Comparison of ENCODE assay signal across 8 cellular contexts in genomic region chr2:160417745-160418397, GRCh38.
A peak's percentile ranks its signal among the peaks of the same experiment; 100 is the strongest.
DNase-seq lines count a peak whose midpoint lies in the region; ATAC-seq, FAIRE-seq and TF ChIP-seq lines count a peak whose summit lies in the region.

No MANE protein-coding gene starts in this region.

- WGBS in right lobe of liver (ENCODE audit: insufficient coverage, low coverage, low lambda C conversion rate, missing lambda C conversion rate): 76% methylated on average over 6 of the region's 6 CpGs

- FAIRE-seq in bronchial epithelial cell (lab: Jason Lieb, UNC): no peak

- DNase-seq in ELR (ENCODE audit: low read depth) (peak; percentile 88), MG63 (peak; percentile 71), bronchial epithelial cell (ENCODE audit: low read depth) (peak; percentile 69), HPDE6-E6E7 (ENCODE audit: extremely low spot score) (no peak), right lobe of liver (no peak), SW 1271 (lab: John Stamatoyannopoulos, UW) (no peak)

- no peak overlapping the region for H3K27ac ChIP-seq in right lobe of liver

- no peak for TF ChIP-seq POLR2A in right lobe of liver (IDR thresholded peaks at IDR 0.05)

- no peaks in the 10 kb centered on the region for H3K27me3 Mint-ChIP-seq in nephron (ENCODE audit: low read depth)

- H3K4me3 ChIP-seq in MG63 (no peak overlapping the region), bronchial epithelial cell (ENCODE audit: low read depth, low read length) (no peak overlapping the region), right lobe of liver (no peak overlapping the region)

- intact Hi-C loops in right lobe of liver (cut with DNase I): no loop called here

- H3K27ac Mint-ChIP-seq in nephron: peak overlapping the region; percentile 36 to 52 (median 41)

- H3K27me3 ChIP-seq in MG63 (no peaks in the 10 kb centered on the region), bronchial epithelial cell (ENCODE audit: control insufficient read depth, insufficient read depth, low read length) (no peaks in the 10 kb centered on the region), right lobe of liver (no peaks in the 10 kb centered on the region)

- no peak overlapping the region for H3K4me3 Mint-ChIP-seq in nephron

- H3K9me3 ChIP-seq in MG63 (no peaks in the 10 kb centered on the region), right lobe of liver (no peaks in the 10 kb centered on the region)

- H3K4me1 ChIP-seq in right lobe of liver: no peaks in the 10 kb centered on the region

- no peak for TF ChIP-seq CTCF in bronchial epithelial cell (IDR thresholded peaks at IDR 0.05; ENCODE audit: insufficient read depth, low read length, severe bottlenecking)
- no peak for TF ChIP-seq CTCF in nephron (IDR thresholded peaks at IDR 0.05; ENCODE audit: unreplicated experiment in 3 of 3)
- no peak for TF ChIP-seq CTCF in right lobe of liver (IDR thresholded peaks at IDR 0.05)

- no peaks in the 10 kb centered on the region for H3K9me3 Mint-ChIP-seq in nephron

- H3K36me3 Mint-ChIP-seq in nephron (ENCODE audit: low read depth): peaks cover 19% of the 10 kb centered on the region

- H3K4me1 Mint-ChIP-seq in nephron: peaks cover 33% of the 10 kb centered on the region

- ATAC-seq in right lobe of liver (no peak), HG02840 (IDR thresholded peaks at IDR 0.05; ENCODE audit: low FRiP score, unreplicated experiment) (no peak)

- peaks cover 5% of the 10 kb centered on the region for H3K36me3 ChIP-seq in MG63
- no peaks in the 10 kb centered on the region for H3K36me3 ChIP-seq in bronchial epithelial cell (ENCODE audit: control insufficient read depth, insufficient read depth, low read length)
- no peaks in the 10 kb centered on the region for H3K36me3 ChIP-seq in right lobe of liver

Comparison
In these comparisons a context has a peak if more than half of its experiments do, and no peak if none do; other contexts are left out.
1. DNase-seq: peak in ELR (single experiment), MG63 (single experiment) and bronchial epithelial cell (single experiment); none in HPDE6-E6E7 (single experiment), right lobe of liver (0 of 3) and SW 1271 (0 of 2).